10 cellular contexts compared by ENCODE assay signal in genomic region chr6:141884850-141885249, GRCh38.
"Had no signal": no experiment of that assay in that cellular context is flagged by ENCODE, and none has a peak within 500 bp of the region (broad histone marks: within the 10 kb centered on the region; RNA-seq: fewer than 3 reads in every experiment).

No MANE protein-coding gene starts in this region.

- H3K4me1 Mint-ChIP-seq: GM23338, H9 had no signal

- H3K36me3 ChIP-seq: HAP-1 had no signal

- H3K9me3 ChIP-seq: HAP-1 had no signal

- H3K4me3 Mint-ChIP-seq: GM23338, H9, HFFc6 had no signal

- DNase-seq: GOT3, H7, H9, HCEC 1CT, HFFc6 had no signal

- H3K27ac Mint-ChIP-seq: GM23338, H9, HFFc6 had no signal

- H2AFZ ChIP-seq: GM23338 had no signal

- ATAC-seq: GM23338, HCT116 had no signal

- H3K4me3 ChIP-seq: GM23338, HAP-1 had no signal

- H3K4me2 ChIP-seq: GM23338 had no signal

- H3K4me1 ChIP-seq: HAP-1 had no signal

- FAIRE-seq: H1, H54 had no signal
